ENCODE assay signal across 8 cellular contexts in genomic region chr11:45180158-45180887, GRCh38. TPM values are rescaled to one million over a fixed set of nuclear protein-coding genes. Genes with fewer than 3 reads are reported as not detected.
DNase-seq lines count a peak whose midpoint lies in the region; ATAC-seq and TF ChIP-seq lines count a peak whose summit lies in the region.

No MANE protein-coding gene starts in this region.

- peak; percentile 79 for ATAC-seq in left colon
- ATAC-seq in GM18498 (IDR thresholded peaks at IDR 0.05; ENCODE audit: unreplicated experiment) = no peak

- peak; percentile 60 for TF ChIP-seq CTCF in AG04449 (IDR thresholded peaks at IDR 0.05; ENCODE audit: insufficient read depth, low read length, missing control alignments)
- TF ChIP-seq CTCF in GM06990 (IDR thresholded peaks at IDR 0.05; ENCODE audit: insufficient read depth, low read length, poor library complexity, severe bottlenecking) = peak; percentile 34
- TF ChIP-seq CTCF in chondrocyte (IDR thresholded peaks at IDR 0.05) = peak; percentile 74

- H3K9ac ChIP-seq in stomach smooth muscle (ENCODE audit: low read length in 2 of 2) = peak overlapping the region; percentile 61 to 62

- no peaks in the 10 kb centered on the region for H3K27me3 ChIP-seq in GM06990 (replicated peaks; ENCODE audit: control insufficient read depth, insufficient read depth, low read length)
- no peaks in the 10 kb centered on the region for H3K27me3 ChIP-seq in stomach smooth muscle (ENCODE audit: control insufficient read depth in 1 of 2, insufficient read depth in 2 of 2, low read length in 2 of 2)

- CTCF ChIA-PET in AG04449 (lab: Yijun Ruan, JAX) = no interaction called here

- POLR2A ChIA-PET in AG04449 (lab: Yijun Ruan, JAX) = interaction anchor here (1.0 kb wide), 1 partner anchor 8 kb away, joined by 3 read pairs; no protein-coding TSS in a partner anchor

- H3K9me3 ChIP-seq in stomach smooth muscle (ENCODE audit: control insufficient read depth in 2 of 2, low read length in 2 of 2) = no peaks in the 10 kb centered on the region

- intact Hi-C loops in left colon (cut with DNase I, micrococcal nuclease) = no loop called here

- H3K4me1 ChIP-seq in stomach smooth muscle (ENCODE audit: control insufficient read depth, insufficient read depth, low read length) = peaks cover 41% of the 10 kb centered on the region

- peak overlapping the region; percentile 86 for H3K27ac Mint-ChIP-seq in chondrocyte (ENCODE audit: unreplicated experiment)

- peak overlapping the region; percentile 64 for H3K4me3 Mint-ChIP-seq in chondrocyte (ENCODE audit: unreplicated experiment)

- peaks cover 2% of the 10 kb centered on the region for H3K36me3 Mint-ChIP-seq in chondrocyte (ENCODE audit: low read depth)

- peaks cover 43% of the 10 kb centered on the region for H3K4me1 Mint-ChIP-seq in chondrocyte (ENCODE audit: low read depth)

- H3K36me3 ChIP-seq in GM06990 (ENCODE audit: control insufficient read depth, insufficient read depth, low read length) = no peaks in the 10 kb centered on the region; the same call in 1 of the 2 replicates
- peaks cover 13 to 25% of the 10 kb centered on the region in 2 donors for H3K36me3 ChIP-seq in stomach smooth muscle (ENCODE audit: control insufficient read depth in 2 of 2, insufficient read depth in 2 of 2, low read length in 2 of 2)

- H3K4me3 ChIP-seq in AG04449 (ENCODE audit: low read depth, low read length) (peak overlapping the region; percentile 59), GM06990 (replicated peaks; ENCODE audit: low read depth, low read length) (peak overlapping the region; percentile 26), stomach smooth muscle (ENCODE audit: low read length in 2 of 2) (peak overlapping the region; percentile 64 to 73)

- DNase-seq in AG04449 (ENCODE audit: low read depth, low spot score) (no peak), GM06990 (ENCODE audit: extremely low read depth, insufficient read length) (no peak), NCI-H526 treated with DMSO at 0.1 percent for 48 hours (lab: John Stamatoyannopoulos, UW) (peak; percentile 52), chondrocyte (ENCODE audit: low spot score) (no peak), left colon (peak; percentile 69 to 73), COLO829 (ENCODE audit: low spot score) (no peak)

- peak overlapping the region; percentile 76 for H3K27ac ChIP-seq in stomach smooth muscle (ENCODE audit: low read length)

- no peaks in the 10 kb centered on the region for H3K9me3 Mint-ChIP-seq in chondrocyte (ENCODE audit: low read depth)

- no peaks in the 10 kb centered on the region for H3K27me3 Mint-ChIP-seq in chondrocyte (ENCODE audit: low read depth)

RNA-seq across cellular contexts. Expression of gene PRDM11, which starts 33.9 kb away (rescaled TPM):
- total RNA-seq in chondrocyte = 32.9 to 35.1 TPM (median 35.0 TPM) in 3 replicates
- total RNA-seq in left colon = 1 to 10 TPM; 6.6 to 9.7 TPM

Comparison
In these comparisons a context has a peak if more than half of its experiments do, and no peak if none do; other contexts are left out.
1. DNase-seq: peak in NCI-H526 treated with DMSO at 0.1 percent for 48 hours (single experiment) and left colon (2 of 2); none in AG04449 (single experiment), GM06990 (single experiment), chondrocyte (single experiment) and COLO829 (single experiment).
2. Peak in every context shown above with its lines, with median percentiles within 50 percentile points of each other: H3K4me3 ChIP-seq and CTCF ChIP-seq.